Comparison of ENCODE assay signal across 14 cellular contexts in genomic region chr6:144715344-144715743, GRCh38.
DNase-seq lines count a peak whose midpoint lies in the region; ATAC-seq, FAIRE-seq and TF ChIP-seq lines count a peak whose summit lies in the region.
"Had no signal": no experiment of that assay in that cellular context is flagged by ENCODE, and none has a peak within 500 bp of the region (broad histone marks: within the 10 kb centered on the region; RNA-seq: fewer than 3 reads in every experiment).

No MANE protein-coding gene starts in this region.

- CTCF ChIA-PET in endothelial cell of umbilical vein (lab: Charles Lee), result interaction anchor here (1.0 to 1.3 kb wide), 3 partner anchors 12 to 422 kb away, joined by 3 to 5 read pairs (median 4); no protein-coding TSS in a partner anchor

- H3K9me3 ChIP-seq in endothelial cell of umbilical vein (replicated peaks; ENCODE audit: control insufficient read depth, insufficient read depth, low read length), result no peaks in the 10 kb centered on the region
- H3K9me3 ChIP-seq: right atrium auricular region had no signal

- in situ Hi-C loops in GM13977 (cut with MboI; ENCODE audit: low pct_unique_long_range_greater_than_20kb, low sequenced_read_pairs, unreplicated experiment), result no loop called here

- H3K36me3 Mint-ChIP-seq in naive thymus-derived CD8-positive, alpha-beta T cell, result peaks cover 0 to 18% (median 12%) of the 10 kb centered on the region in 3 donors

- H3K4me1 ChIP-seq in endothelial cell of umbilical vein (ENCODE audit: control insufficient read depth, extremely low read depth, insufficient read depth, low read length) (peaks cover 11% of the 10 kb centered on the region), foreskin keratinocyte (peaks cover 35% of the 10 kb centered on the region)
- H3K4me1 ChIP-seq: right atrium auricular region had no signal

- no peak overlapping the region for H3K9ac ChIP-seq in endothelial cell of umbilical vein (replicated peaks; ENCODE audit: extremely low read depth, insufficient read depth, low read length)

- no peak overlapping the region for H3K4me3 Mint-ChIP-seq in naive thymus-derived CD8-positive, alpha-beta T cell

- H3K27ac Mint-ChIP-seq in naive thymus-derived CD8-positive, alpha-beta T cell, result peak overlapping the region in 5 of 10 donors; percentile 31 to 69 (median 48)

- H3K27me3 ChIP-seq in endothelial cell of umbilical vein (ENCODE audit: control insufficient read depth in 2 of 2, insufficient read depth in 2 of 2, low read length in 2 of 2), result no peaks in the 10 kb centered on the region
- H3K27me3 ChIP-seq in foreskin keratinocyte, result no peaks in the 10 kb centered on the region
- H3K27me3 ChIP-seq: right atrium auricular region had no signal

- no TSS peak for BruUV-seq in endothelial cell of umbilical vein (replicated peaks; lab: Mats Ljungman, UMichigan)

- no peaks in the 10 kb centered on the region for H4K20me1 ChIP-seq in endothelial cell of umbilical vein (replicated peaks; ENCODE audit: control insufficient read depth, extremely low read depth, insufficient read depth, low read length)

- no peak for TF ChIP-seq POLR2A in endothelial cell of umbilical vein (IDR thresholded peaks at IDR 0.05; ENCODE audit: low read depth, low read length)

- H3K27ac ChIP-seq in endothelial cell of umbilical vein (ENCODE audit: insufficient read depth, low read depth, low read length) (no peak overlapping the region), foreskin keratinocyte (no peak overlapping the region)
- H3K27ac ChIP-seq: right atrium auricular region had no signal

- H3K9me1 ChIP-seq in endothelial cell of umbilical vein (replicated peaks; ENCODE audit: control insufficient read depth, extremely low read depth, insufficient read depth, low read length), result no peaks in the 10 kb centered on the region

- H3K4me2 ChIP-seq in endothelial cell of umbilical vein (ENCODE audit: insufficient read depth, low read length), result peak overlapping the region; percentile 51

- TF ChIP-seq CTCF in endothelial cell of umbilical vein (IDR thresholded peaks at IDR 0.05; ENCODE audit: extremely low read depth in 1 of 2, insufficient read depth in 1 of 2, low read depth in 1 of 2, low read length in 2 of 2), result no peak
- no peak for TF ChIP-seq CTCF in GM13977 (IDR thresholded peaks at IDR 0.05; ENCODE audit: extremely low read depth, insufficient read depth, missing control alignments)
- no peak for TF ChIP-seq CTCF in foreskin keratinocyte (conservative IDR thresholded peaks at IDR 0.05)

- POLR2A ChIA-PET in endothelial cell of umbilical vein (lab: Charles Lee), result no interaction called here
- POLR2A ChIA-PET in naive thymus-derived CD8-positive, alpha-beta T cell (lab: Charles Lee), result no interaction called here

- intact Hi-C loops in endothelial cell of umbilical vein (cut with micrococcal nuclease), result no loop called here

- dilution Hi-C loops in endothelial cell of umbilical vein (cut with MboI; ENCODE audit: extremely low pct_ligation_motif_present, low sequenced_read_pairs), result no loop called here

- no peak overlapping the region for H3K4me3 ChIP-seq in endothelial cell of umbilical vein (replicated peaks in 1 of 3; ENCODE audit: insufficient read depth in 1 of 3, low read depth in 1 of 3, low read length in 3 of 3)
- H3K4me3 ChIP-seq: right atrium auricular region had no signal

- peaks cover 14 to 23% (median 19%) of the 10 kb centered on the region in 4 donors for H3K4me1 Mint-ChIP-seq in naive thymus-derived CD8-positive, alpha-beta T cell

- H2AFZ ChIP-seq in endothelial cell of umbilical vein (ENCODE audit: low read depth, low read length), result no peak overlapping the region

- no peaks in the 10 kb centered on the region for H3K9me3 Mint-ChIP-seq in naive thymus-derived CD8-positive, alpha-beta T cell

- peak; percentile 71 for ATAC-seq in GM21381 (IDR thresholded peaks at IDR 0.05; ENCODE audit: unreplicated experiment)
- peak; percentile 89 for ATAC-seq in HG03521 (IDR thresholded peaks at IDR 0.05; ENCODE audit: unreplicated experiment)
- no peak for ATAC-seq in naive thymus-derived CD8-positive, alpha-beta T cell
- ATAC-seq in foreskin keratinocyte, result no peak

- no peaks in the 10 kb centered on the region for H3K36me3 ChIP-seq in endothelial cell of umbilical vein (ENCODE audit: control insufficient read depth in 2 of 2, extremely low read depth in 1 of 2, insufficient read depth in 2 of 2, low read length in 2 of 2)
- H3K36me3 ChIP-seq: right atrium auricular region had no signal

- no peaks in the 10 kb centered on the region for H3K79me2 ChIP-seq in endothelial cell of umbilical vein (ENCODE audit: control insufficient read depth, insufficient read depth, low read length)

- H3K27me3 Mint-ChIP-seq in naive thymus-derived CD8-positive, alpha-beta T cell, result no peaks in the 10 kb centered on the region

- FAIRE-seq in GM18507 (lab: Jason Lieb, UNC) (peak; percentile 21), endothelial cell of umbilical vein (lab: Jason Lieb, UNC) (no peak)

- DNase-seq in GM18507 (ENCODE audit: extremely low spot score, insufficient read length, low read depth), result no peak
- peak; percentile 10 for DNase-seq in endothelial cell of umbilical vein (ENCODE audit: low read depth, low spot score)
- no peak for DNase-seq in naive thymus-derived CD8-positive, alpha-beta T cell
- no peak for DNase-seq in GM13977 (ENCODE audit: low spot score)
- DNase-seq in foreskin keratinocyte, result no peak
- no peak for DNase-seq in D341Med (ENCODE audit: low spot score)
- DNase-seq: foreskin melanocyte, IMR-90, NCI-H146, NCI-H774, T1000 had no signal

TF ChIP-seq in endothelial cell of umbilical vein, 7 proteins besides CTCF, POLR2A, EP300 and RAD21:
- TF ChIP-seq MAX (IDR thresholded peaks at IDR 0.05; ENCODE audit: insufficient read depth, insufficient read length), result no peak
- peak; percentile 38 for TF ChIP-seq FOS (IDR thresholded peaks at IDR 0.05; ENCODE audit: borderline replicate concordance, insufficient read depth, low read length)

Comparison
In these comparisons a context has a peak if more than half of its experiments do, and no peak if none do; other contexts are left out.
1. ATAC-seq: peak in GM21381 (single experiment) and HG03521 (single experiment); none in naive thymus-derived CD8-positive, alpha-beta T cell (0 of 2) and foreskin keratinocyte (single experiment).